In the genomic region with DNA sequence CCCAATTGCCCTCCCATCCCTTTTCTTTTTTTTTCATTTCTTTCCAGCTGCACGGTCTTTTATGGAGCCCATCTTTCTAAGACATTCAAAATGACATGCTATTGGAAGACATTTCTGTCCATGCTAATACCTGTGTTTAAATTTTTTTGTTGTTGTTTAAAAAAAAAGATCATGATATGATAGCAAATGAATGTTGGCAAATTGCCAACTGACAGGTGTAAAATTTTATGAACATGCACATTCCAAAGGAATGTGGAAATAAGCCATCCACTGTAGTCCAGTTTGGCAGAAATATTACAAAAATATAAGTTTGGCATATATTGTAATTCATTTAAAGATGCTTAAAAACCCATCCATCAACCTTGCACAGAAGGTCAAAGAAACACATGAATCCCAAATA, we compare ENCODE assay signal across 18 cellular contexts.
A peak's percentile ranks its signal among the peaks of the same experiment; 100 is the strongest.
DNase-seq lines count a peak whose midpoint lies in the region; ATAC-seq, FAIRE-seq and TF ChIP-seq lines count a peak whose summit lies in the region.
"Had no signal": no experiment of that assay in that cellular context is flagged by ENCODE, and none has a peak within 500 bp of the region (broad histone marks: within the 10 kb centered on the region; RNA-seq: fewer than 3 reads in every experiment).

No MANE protein-coding gene starts in this region.

- CTCF ChIA-PET in K562 (lab: Yijun Ruan, JAX; ENCODE audit: low intra/inter-chr PET ratio), result no interaction called here

- H3K9me3 Mint-ChIP-seq in nephron (no peaks in the 10 kb centered on the region), osteocyte (ENCODE audit: unreplicated experiment) (no peaks in the 10 kb centered on the region)
- H3K9me3 Mint-ChIP-seq: HFFc6 had no signal

- peaks cover 56% of the 10 kb centered on the region for H3K4me1 Mint-ChIP-seq in nephron
- H3K4me1 Mint-ChIP-seq in osteocyte (ENCODE audit: unreplicated experiment), result peaks cover 2% of the 10 kb centered on the region
- H3K4me1 Mint-ChIP-seq: B cell; CD4-positive, alpha-beta memory T cell had no signal

- no peaks in the 10 kb centered on the region for H3K9me1 ChIP-seq in K562 (ENCODE audit: control insufficient read depth, insufficient read depth, low read length)

- H3K4me2 ChIP-seq in K562 (ENCODE audit: insufficient read depth, low read length), result no peak overlapping the region
- no peak overlapping the region for H3K4me2 ChIP-seq in osteoblast (ENCODE audit: insufficient read depth, low read length)

- POLR2A ChIA-PET in K562 (lab: Yijun Ruan, JAX), result no interaction called here

- TF ChIP-seq CTCF in K562 (IDR thresholded peaks at IDR 0.05 in 2 of 3, conservative IDR thresholded peaks at IDR 0.05 in 1 of 3; ENCODE audit: insufficient read depth in 2 of 3, low read depth in 1 of 3, low read length in 3 of 3), result no peak
- TF ChIP-seq CTCF in nephron (IDR thresholded peaks at IDR 0.05; ENCODE audit: unreplicated experiment in 3 of 3), result no peak
- no peak for TF ChIP-seq CTCF in osteocyte (IDR thresholded peaks at IDR 0.05)
- TF ChIP-seq CTCF in osteoblast (IDR thresholded peaks at IDR 0.05; ENCODE audit: extremely low read depth, low read depth, low read length), result no peak

- no peaks in the 10 kb centered on the region for H4K20me1 ChIP-seq in K562 (replicated peaks; ENCODE audit: control insufficient read depth, insufficient read depth, low read length)
- no peaks in the 10 kb centered on the region for H4K20me1 ChIP-seq in osteoblast (ENCODE audit: insufficient read depth, low read length)

- H3K9me3 ChIP-seq in K562 (replicated peaks; ENCODE audit: control insufficient read depth, insufficient read depth, low read depth, low read length) (no peaks in the 10 kb centered on the region), osteoblast (ENCODE audit: low read depth, low read length) (no peaks in the 10 kb centered on the region)
- H3K9me3 ChIP-seq in effector memory CD4-positive, alpha-beta T cell (ENCODE audit: control insufficient read depth, low read length), result no peaks in the 10 kb centered on the region
- H3K9me3 ChIP-seq: HAP-1 had no signal

- H3K79me2 ChIP-seq in K562 (ENCODE audit: control insufficient read depth, insufficient read depth, low read length) (no peaks in the 10 kb centered on the region), osteoblast (ENCODE audit: insufficient read depth, low read length) (no peaks in the 10 kb centered on the region)

- DNase-seq in G401 (ENCODE audit: low spot score) (peak; percentile 12), HS-27A (ENCODE audit: low read depth) (peak; percentile 26), K562 (ENCODE audit: extremely low read depth in 1 of 4, low spot score in 3 of 4) (no peak), osteocyte (ENCODE audit: extremely low spot score, unreplicated experiment) (no peak), osteoblast (ENCODE audit: insufficient read length, low spot score, missing footprints) (no peak)
- DNase-seq in effector memory CD4-positive, alpha-beta T cell, result no peak
- DNase-seq: C1 segment of cervical spinal cord; CD4-positive, alpha-beta memory T cell; DMS79; HFFc6 had no signal

- H3K27ac ChIP-seq in K562 (ENCODE audit: extremely low read depth, low read depth, low read length) (no peak overlapping the region), osteoblast (ENCODE audit: low read depth, low read length) (no peak overlapping the region)
- H3K27ac ChIP-seq in effector memory CD4-positive, alpha-beta T cell (ENCODE audit: insufficient read depth, low read length, poor library complexity, severe bottlenecking), result no peak overlapping the region

- H3K4me3 ChIP-seq in K562 (no peak overlapping the region), osteoblast (ENCODE audit: insufficient read depth, low read length) (no peak overlapping the region)
- no peak overlapping the region for H3K4me3 ChIP-seq in effector memory CD4-positive, alpha-beta T cell (ENCODE audit: insufficient read depth, low read depth, low read length, poor library complexity, severe bottlenecking)
- H3K4me3 ChIP-seq: HAP-1 had no signal

- in situ Hi-C loops in G401 (cut with HindIII; ENCODE audit: low sequenced_read_pairs) (no loop called here), K562 (cut with MboI) (no loop called here)

- no peak overlapping the region for H3K9ac ChIP-seq in K562 (ENCODE audit: insufficient read depth in 1 of 2, low read depth in 2 of 2, low read length in 2 of 2)

- no peak for ATAC-seq in K562

- WGBS in K562 (ENCODE audit: insufficient coverage, low coverage, missing lambda C conversion rate), result 0% methylated on average over 1 of the region's 1 CpG

- H3K27me3 ChIP-seq in K562 (ENCODE audit: control insufficient read depth in 2 of 2, insufficient read depth in 2 of 2, low read length in 2 of 2) (no peaks in the 10 kb centered on the region), osteoblast (ENCODE audit: insufficient read depth, low read length) (no peaks in the 10 kb centered on the region)
- H3K27me3 ChIP-seq in effector memory CD4-positive, alpha-beta T cell (replicated peaks; ENCODE audit: control insufficient read depth, insufficient read depth, low read length, poor library complexity, severe bottlenecking), result no peaks in the 10 kb centered on the region

- intact Hi-C loops in K562 (cut with micrococcal nuclease), result no loop called here

- no peak for TF ChIP-seq RAD21 in K562 (CRISPR knock-in tag; conservative IDR thresholded peaks at IDR 0.05 in 1 of 2, IDR thresholded peaks at IDR 0.05 in 1 of 2)

- H3K27ac Mint-ChIP-seq in nephron (peak overlapping the region; percentile 51 to 86 (median 80)), osteocyte (ENCODE audit: unreplicated experiment) (no peak overlapping the region)
- H3K27ac Mint-ChIP-seq: B cell; CD4-positive, alpha-beta memory T cell; HFFc6 had no signal

- H3K4me1 ChIP-seq in K562 (replicated peaks in 1 of 2; ENCODE audit: control insufficient read depth in 2 of 2, insufficient read depth in 2 of 2, low read length in 2 of 2), result no peaks in the 10 kb centered on the region
- H3K4me1 ChIP-seq in osteoblast (ENCODE audit: insufficient read depth, low read length), result peaks cover 6% of the 10 kb centered on the region
- H3K4me1 ChIP-seq in effector memory CD4-positive, alpha-beta T cell (ENCODE audit: control insufficient read depth, insufficient read depth, low read length, poor library complexity, severe bottlenecking), result no peaks in the 10 kb centered on the region
- H3K4me1 ChIP-seq: HAP-1 had no signal

- no peak overlapping the region for H3K4me3 Mint-ChIP-seq in nephron
- H3K4me3 Mint-ChIP-seq in osteocyte (ENCODE audit: unreplicated experiment), result no peak overlapping the region
- H3K4me3 Mint-ChIP-seq: B cell; CD4-positive, alpha-beta memory T cell; HFFc6 had no signal

- no peaks in the 10 kb centered on the region for H3K36me3 ChIP-seq in K562 (ENCODE audit: control insufficient read depth, insufficient read depth, low read length)
- no peaks in the 10 kb centered on the region for H3K36me3 ChIP-seq in osteoblast (ENCODE audit: insufficient read depth, low read length)
- no peaks in the 10 kb centered on the region for H3K36me3 ChIP-seq in effector memory CD4-positive, alpha-beta T cell (ENCODE audit: control insufficient read depth, insufficient read depth, low read length)
- H3K36me3 ChIP-seq: HAP-1 had no signal

- FAIRE-seq in K562 (lab: Jason Lieb, UNC), result no peak
- FAIRE-seq: A204.1, G401.6, GM12891, H1, HTR-8/SVneo had no signal

- TF ChIP-seq EP300 in K562 (IDR thresholded peaks at IDR 0.05; ENCODE audit: low read length), result no peak

- no peak for TF ChIP-seq POLR2A in K562 (conservative IDR thresholded peaks at IDR 0.05)

- H3K27me3 Mint-ChIP-seq in nephron (ENCODE audit: low read depth), result peaks cover 4% of the 10 kb centered on the region
- no peaks in the 10 kb centered on the region for H3K27me3 Mint-ChIP-seq in osteocyte (ENCODE audit: unreplicated experiment)
- H3K27me3 Mint-ChIP-seq: B cell; CD4-positive, alpha-beta memory T cell had no signal

- BruUV-seq in K562 (replicated peaks; lab: Mats Ljungman, UMichigan), result no TSS peak

- no peaks in the 10 kb centered on the region for H3K36me3 Mint-ChIP-seq in nephron (ENCODE audit: low read depth)
- H3K36me3 Mint-ChIP-seq in osteocyte (ENCODE audit: unreplicated experiment), result no peaks in the 10 kb centered on the region
- H3K36me3 Mint-ChIP-seq: CD4-positive, alpha-beta memory T cell had no signal

- H2AFZ ChIP-seq in K562 (ENCODE audit: low read depth, low read length) (no peak overlapping the region), osteoblast (ENCODE audit: low read length) (no peak overlapping the region)

TF ChIP-seq in K562, 482 proteins besides CTCF, POLR2A, EP300 and RAD21 (continues in another document):
- no peak for TF ChIP-seq ZNF197 (CRISPR knock-in tag; IDR thresholded peaks at IDR 0.05; ENCODE audit: low read depth)
- no peak for TF ChIP-seq TAF9B (IDR thresholded peaks at IDR 0.05; ENCODE audit: partially characterized antibody)
- TF ChIP-seq SNIP1 (IDR thresholded peaks at IDR 0.05; ENCODE audit: low read depth), result no peak
- peak; percentile 92 for TF ChIP-seq NFIC (IDR thresholded peaks at IDR 0.05)
- no peak for TF ChIP-seq POLR2G (IDR thresholded peaks at IDR 0.05; ENCODE audit: low read depth, low read length)
- TF ChIP-seq ZNF644 (tag; IDR thresholded peaks at IDR 0.05; ENCODE audit: low read depth), result no peak
- no peak for TF ChIP-seq YBX1 (IDR thresholded peaks at IDR 0.05)
- TF ChIP-seq, protein P1, sequence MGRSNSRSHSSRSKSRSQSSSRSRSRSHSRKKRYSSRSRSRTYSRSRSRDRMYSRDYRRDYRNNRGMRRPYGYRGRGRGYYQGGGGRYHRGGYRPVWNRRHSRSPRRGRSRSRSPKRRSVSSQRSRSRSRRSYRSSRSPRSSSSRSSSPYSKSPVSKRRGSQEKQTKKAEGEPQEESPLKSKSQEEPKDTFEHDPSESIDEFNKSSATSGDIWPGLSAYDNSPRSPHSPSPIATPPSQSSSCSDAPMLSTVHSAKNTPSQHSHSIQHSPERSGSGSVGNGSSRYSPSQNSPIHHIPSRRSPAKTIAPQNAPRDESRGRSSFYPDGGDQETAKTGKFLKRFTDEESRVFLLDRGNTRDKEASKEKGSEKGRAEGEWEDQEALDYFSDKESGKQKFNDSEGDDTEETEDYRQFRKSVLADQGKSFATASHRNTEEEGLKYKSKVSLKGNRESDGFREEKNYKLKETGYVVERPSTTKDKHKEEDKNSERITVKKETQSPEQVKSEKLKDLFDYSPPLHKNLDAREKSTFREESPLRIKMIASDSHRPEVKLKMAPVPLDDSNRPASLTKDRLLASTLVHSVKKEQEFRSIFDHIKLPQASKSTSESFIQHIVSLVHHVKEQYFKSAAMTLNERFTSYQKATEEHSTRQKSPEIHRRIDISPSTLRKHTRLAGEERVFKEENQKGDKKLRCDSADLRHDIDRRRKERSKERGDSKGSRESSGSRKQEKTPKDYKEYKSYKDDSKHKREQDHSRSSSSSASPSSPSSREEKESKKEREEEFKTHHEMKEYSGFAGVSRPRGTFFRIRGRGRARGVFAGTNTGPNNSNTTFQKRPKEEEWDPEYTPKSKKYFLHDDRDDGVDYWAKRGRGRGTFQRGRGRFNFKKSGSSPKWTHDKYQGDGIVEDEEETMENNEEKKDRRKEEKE (IDR thresholded peaks at IDR 0.05; ENCODE audit: borderline replicate concordance in 1 of 2, control insufficient read depth in 1 of 2, low read depth in 2 of 2, low read length in 1 of 2), result no peak
- no peak for TF ChIP-seq ARID2 (IDR thresholded peaks at IDR 0.05)
- TF ChIP-seq NUFIP1 (IDR thresholded peaks at IDR 0.05; ENCODE audit: partially characterized antibody), result no peak
- TF ChIP-seq SP1 (CRISPR knock-in tag; IDR thresholded peaks at IDR 0.05), result no peak

Comparison
In these comparisons a context has a peak if more than half of its experiments do, and no peak if none do; other contexts are left out.
1. DNase-seq: peak in G401 (single experiment) and HS-27A (single experiment); none in K562 (0 of 4), osteocyte (single experiment), osteoblast (single experiment) and effector memory CD4-positive, alpha-beta T cell (0 of 3).